Comparison of ENCODE assay signal across 1 cellular context in genomic region chr4:189940178-189941004, GRCh38.
TF ChIP-seq lines count a peak whose summit lies in the region.

FRG1 (plus strand) TSS chr4:189940872; CDS start chr4:189941010, 138 bp downstream.

TF ChIP-seq in WTC11, 78 proteins besides CTCF, POLR2A, EP300 and RAD21 (continued from another document):
- TF ChIP-seq, protein P1, sequence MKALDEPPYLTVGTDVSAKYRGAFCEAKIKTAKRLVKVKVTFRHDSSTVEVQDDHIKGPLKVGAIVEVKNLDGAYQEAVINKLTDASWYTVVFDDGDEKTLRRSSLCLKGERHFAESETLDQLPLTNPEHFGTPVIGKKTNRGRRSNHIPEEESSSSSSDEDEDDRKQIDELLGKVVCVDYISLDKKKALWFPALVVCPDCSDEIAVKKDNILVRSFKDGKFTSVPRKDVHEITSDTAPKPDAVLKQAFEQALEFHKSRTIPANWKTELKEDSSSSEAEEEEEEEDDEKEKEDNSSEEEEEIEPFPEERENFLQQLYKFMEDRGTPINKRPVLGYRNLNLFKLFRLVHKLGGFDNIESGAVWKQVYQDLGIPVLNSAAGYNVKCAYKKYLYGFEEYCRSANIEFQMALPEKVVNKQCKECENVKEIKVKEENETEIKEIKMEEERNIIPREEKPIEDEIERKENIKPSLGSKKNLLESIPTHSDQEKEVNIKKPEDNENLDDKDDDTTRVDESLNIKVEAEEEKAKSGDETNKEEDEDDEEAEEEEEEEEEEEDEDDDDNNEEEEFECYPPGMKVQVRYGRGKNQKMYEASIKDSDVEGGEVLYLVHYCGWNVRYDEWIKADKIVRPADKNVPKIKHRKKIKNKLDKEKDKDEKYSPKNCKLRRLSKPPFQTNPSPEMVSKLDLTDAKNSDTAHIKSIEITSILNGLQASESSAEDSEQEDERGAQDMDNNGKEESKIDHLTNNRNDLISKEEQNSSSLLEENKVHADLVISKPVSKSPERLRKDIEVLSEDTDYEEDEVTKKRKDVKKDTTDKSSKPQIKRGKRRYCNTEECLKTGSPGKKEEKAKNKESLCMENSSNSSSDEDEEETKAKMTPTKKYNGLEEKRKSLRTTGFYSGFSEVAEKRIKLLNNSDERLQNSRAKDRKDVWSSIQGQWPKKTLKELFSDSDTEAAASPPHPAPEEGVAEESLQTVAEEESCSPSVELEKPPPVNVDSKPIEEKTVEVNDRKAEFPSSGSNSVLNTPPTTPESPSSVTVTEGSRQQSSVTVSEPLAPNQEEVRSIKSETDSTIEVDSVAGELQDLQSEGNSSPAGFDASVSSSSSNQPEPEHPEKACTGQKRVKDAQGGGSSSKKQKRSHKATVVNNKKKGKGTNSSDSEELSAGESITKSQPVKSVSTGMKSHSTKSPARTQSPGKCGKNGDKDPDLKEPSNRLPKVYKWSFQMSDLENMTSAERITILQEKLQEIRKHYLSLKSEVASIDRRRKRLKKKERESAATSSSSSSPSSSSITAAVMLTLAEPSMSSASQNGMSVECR (CRISPR knock-in tag; IDR thresholded peaks at IDR 0.05; ENCODE audit: borderline replicate concordance): peak; percentile 74; the same call in 1 of the 2 replicates
- peak; percentile 98 for TF ChIP-seq ZNF121 (CRISPR knock-in tag; IDR thresholded peaks at IDR 0.05)
- peak; percentile 80; the same call in 1 of the 2 replicates for TF ChIP-seq TEAD1 (CRISPR knock-in tag; IDR thresholded peaks at IDR 0.05)
- TF ChIP-seq PRRX2 (CRISPR knock-in tag; IDR thresholded peaks at IDR 0.05): no peak
- TF ChIP-seq, protein P2, sequence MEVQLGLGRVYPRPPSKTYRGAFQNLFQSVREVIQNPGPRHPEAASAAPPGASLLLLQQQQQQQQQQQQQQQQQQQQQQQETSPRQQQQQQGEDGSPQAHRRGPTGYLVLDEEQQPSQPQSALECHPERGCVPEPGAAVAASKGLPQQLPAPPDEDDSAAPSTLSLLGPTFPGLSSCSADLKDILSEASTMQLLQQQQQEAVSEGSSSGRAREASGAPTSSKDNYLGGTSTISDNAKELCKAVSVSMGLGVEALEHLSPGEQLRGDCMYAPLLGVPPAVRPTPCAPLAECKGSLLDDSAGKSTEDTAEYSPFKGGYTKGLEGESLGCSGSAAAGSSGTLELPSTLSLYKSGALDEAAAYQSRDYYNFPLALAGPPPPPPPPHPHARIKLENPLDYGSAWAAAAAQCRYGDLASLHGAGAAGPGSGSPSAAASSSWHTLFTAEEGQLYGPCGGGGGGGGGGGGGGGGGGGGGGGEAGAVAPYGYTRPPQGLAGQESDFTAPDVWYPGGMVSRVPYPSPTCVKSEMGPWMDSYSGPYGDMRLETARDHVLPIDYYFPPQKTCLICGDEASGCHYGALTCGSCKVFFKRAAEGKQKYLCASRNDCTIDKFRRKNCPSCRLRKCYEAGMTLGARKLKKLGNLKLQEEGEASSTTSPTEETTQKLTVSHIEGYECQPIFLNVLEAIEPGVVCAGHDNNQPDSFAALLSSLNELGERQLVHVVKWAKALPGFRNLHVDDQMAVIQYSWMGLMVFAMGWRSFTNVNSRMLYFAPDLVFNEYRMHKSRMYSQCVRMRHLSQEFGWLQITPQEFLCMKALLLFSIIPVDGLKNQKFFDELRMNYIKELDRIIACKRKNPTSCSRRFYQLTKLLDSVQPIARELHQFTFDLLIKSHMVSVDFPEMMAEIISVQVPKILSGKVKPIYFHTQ (CRISPR knock-in tag; IDR thresholded peaks at IDR 0.05): no peak
- no peak for TF ChIP-seq ZNF396 (CRISPR knock-in tag; IDR thresholded peaks at IDR 0.05; ENCODE audit: borderline replicate concordance)
- TF ChIP-seq TCF7 (CRISPR knock-in tag; IDR thresholded peaks at IDR 0.05; ENCODE audit: low read depth): 0 out of 2 replicates have a peak, but pooled peaks have one; percentile 57
- TF ChIP-seq CDX4 (CRISPR knock-in tag; IDR thresholded peaks at IDR 0.05; ENCODE audit: borderline replicate concordance): no peak
- peak; percentile 80 for TF ChIP-seq GABPB1 (CRISPR knock-in tag; IDR thresholded peaks at IDR 0.05)
- peak; percentile 76; the same call in 1 of the 2 replicates for TF ChIP-seq IRF1 (CRISPR knock-in tag; IDR thresholded peaks at IDR 0.05)
- no peak for TF ChIP-seq MXD4 (CRISPR knock-in tag; IDR thresholded peaks at IDR 0.05; ENCODE audit: borderline replicate concordance)
- peak; percentile 24; the same call in 1 of the 2 replicates for TF ChIP-seq NR2C2 (CRISPR knock-in tag; IDR thresholded peaks at IDR 0.05)
- no peak for TF ChIP-seq ZNF532 (CRISPR knock-in tag; IDR thresholded peaks at IDR 0.05; ENCODE audit: borderline replicate concordance)
- TF ChIP-seq SP1 (CRISPR knock-in tag; conservative IDR thresholded peaks at IDR 0.05): 0 out of 2 replicates have a peak, but pooled peaks have one; percentile 74
- no peak for TF ChIP-seq JUN (CRISPR knock-in tag; IDR thresholded peaks at IDR 0.05)
- TF ChIP-seq FOXP1 (CRISPR knock-in tag; IDR thresholded peaks at IDR 0.05; ENCODE audit: borderline replicate concordance): peak; percentile 92
- no peak for TF ChIP-seq IRF2 (CRISPR knock-in tag; IDR thresholded peaks at IDR 0.05; ENCODE audit: borderline replicate concordance, low read depth)
- peak; percentile 95 for TF ChIP-seq MAX (CRISPR knock-in tag; IDR thresholded peaks at IDR 0.05)
- 0 out of 2 replicates have a peak, but pooled peaks have one; percentile 69 for TF ChIP-seq ZNF232 (CRISPR knock-in tag; IDR thresholded peaks at IDR 0.05)
- no peak for TF ChIP-seq NR1H2 (CRISPR knock-in tag; IDR thresholded peaks at IDR 0.05)
- TF ChIP-seq, protein P3, sequence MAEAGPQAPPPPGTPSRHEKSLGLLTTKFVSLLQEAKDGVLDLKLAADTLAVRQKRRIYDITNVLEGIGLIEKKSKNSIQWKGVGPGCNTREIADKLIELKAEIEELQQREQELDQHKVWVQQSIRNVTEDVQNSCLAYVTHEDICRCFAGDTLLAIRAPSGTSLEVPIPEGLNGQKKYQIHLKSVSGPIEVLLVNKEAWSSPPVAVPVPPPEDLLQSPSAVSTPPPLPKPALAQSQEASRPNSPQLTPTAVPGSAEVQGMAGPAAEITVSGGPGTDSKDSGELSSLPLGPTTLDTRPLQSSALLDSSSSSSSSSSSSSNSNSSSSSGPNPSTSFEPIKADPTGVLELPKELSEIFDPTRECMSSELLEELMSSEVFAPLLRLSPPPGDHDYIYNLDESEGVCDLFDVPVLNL (CRISPR knock-in tag; IDR thresholded peaks at IDR 0.05; ENCODE audit: borderline replicate concordance, low read depth): peak; percentile 80; the same call in 1 of the 2 replicates
- TF ChIP-seq, protein P4, sequence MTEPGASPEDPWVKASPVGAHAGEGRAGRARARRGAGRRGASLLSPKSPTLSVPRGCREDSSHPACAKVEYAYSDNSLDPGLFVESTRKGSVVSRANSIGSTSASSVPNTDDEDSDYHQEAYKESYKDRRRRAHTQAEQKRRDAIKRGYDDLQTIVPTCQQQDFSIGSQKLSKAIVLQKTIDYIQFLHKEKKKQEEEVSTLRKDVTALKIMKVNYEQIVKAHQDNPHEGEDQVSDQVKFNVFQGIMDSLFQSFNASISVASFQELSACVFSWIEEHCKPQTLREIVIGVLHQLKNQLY (CRISPR knock-in tag; IDR thresholded peaks at IDR 0.05): no peak
- no peak for TF ChIP-seq NFATC4 (CRISPR knock-in tag; IDR thresholded peaks at IDR 0.05)
- TF ChIP-seq MYBL2 (CRISPR knock-in tag; IDR thresholded peaks at IDR 0.05): peak; percentile 83
